14 cellular contexts compared by ENCODE assay signal in the genomic region with DNA sequence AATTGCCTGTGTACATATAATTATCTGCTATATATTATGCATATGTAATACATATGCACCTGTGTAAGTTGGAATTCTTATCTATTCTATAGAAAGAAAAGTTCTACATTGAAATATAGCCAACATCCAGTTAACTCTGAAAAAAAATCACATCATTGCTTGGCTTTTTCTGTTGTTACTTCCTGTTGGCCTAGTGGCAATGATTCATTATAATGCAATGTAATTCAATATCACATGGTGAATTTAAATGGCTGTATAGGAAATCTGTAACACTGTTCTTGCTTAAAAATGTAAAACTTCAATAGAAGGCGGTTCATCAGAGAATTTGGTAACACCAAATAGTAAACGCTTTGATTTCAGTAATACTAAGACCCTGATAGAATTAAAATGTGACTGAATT. TPM values are rescaled to one million over a fixed set of nuclear protein-coding genes. Genes with fewer than 3 reads are reported as not detected.
A peak's percentile ranks its signal among the peaks of the same experiment; 100 is the strongest.
DNase-seq lines count a peak whose midpoint lies in the region; ATAC-seq and TF ChIP-seq lines count a peak whose summit lies in the region.
"Had no signal": no experiment of that assay in that cellular context is flagged by ENCODE, and none has a peak within 500 bp of the region (broad histone marks: within the 10 kb centered on the region; RNA-seq: fewer than 3 reads in every experiment).

No MANE protein-coding gene starts in this region.

- H3K9me3 Mint-ChIP-seq in nephron progenitor cell: no peaks in the 10 kb centered on the region
- H3K9me3 Mint-ChIP-seq in CD4-positive, alpha-beta memory T cell: peaks cover 0 to 2% (median 0%) of the 10 kb centered on the region in 8 donors
- H3K9me3 Mint-ChIP-seq: effector memory CD8-positive, alpha-beta T cell had no signal

- H3K4me3 Mint-ChIP-seq in nephron progenitor cell: no peak overlapping the region
- H3K4me3 Mint-ChIP-seq in CD4-positive, alpha-beta memory T cell: no peak overlapping the region
- H3K4me3 Mint-ChIP-seq: activated naive CD8-positive, alpha-beta T cell treated with anti-CD3 and anti-CD28 coated beads, Interleukin-2, amount 10 ng/mL, durations not matched to agents 7 days and 5 days; effector memory CD8-positive, alpha-beta T cell had no signal

- in situ Hi-C loops in brain microvascular endothelial cell (cut with HindIII; ENCODE audit: low pct_ligation_motif_present, low sequenced_read_pairs): no loop called here

- POLR2A ChIA-PET in CD4-positive, alpha-beta memory T cell (lab: Charles Lee; ENCODE audit: partially characterized antibody): no interaction called here

- no peak for TF ChIP-seq RAD21 in Ishikawa (IDR thresholded peaks at IDR 0.05; ENCODE audit: low read depth)

- H3K4me1 ChIP-seq in CD4-positive, alpha-beta memory T cell (ENCODE audit: insufficient read depth, low read length): no peaks in the 10 kb centered on the region
- no peaks in the 10 kb centered on the region for H3K4me1 ChIP-seq in esophagus squamous epithelium

- H3K4me3 ChIP-seq in brain microvascular endothelial cell (ENCODE audit: low read depth, low read length) (no peak overlapping the region), esophagus squamous epithelium (no peak overlapping the region)
- no peak overlapping the region for H3K4me3 ChIP-seq in CD4-positive, alpha-beta memory T cell (ENCODE audit: low read length in 2 of 2)
- H3K4me3 ChIP-seq: K562 had no signal

- 81 to 83% methylated on average over 2 of the region's 2 CpGs for WGBS in esophagus squamous epithelium, 2 donors

- TF ChIP-seq CTCF in brain microvascular endothelial cell (IDR thresholded peaks at IDR 0.05; ENCODE audit: low read depth, low read length, missing control alignments) (no peak), nephron progenitor cell (IDR thresholded peaks at IDR 0.05) (no peak), esophagus squamous epithelium (IDR thresholded peaks at IDR 0.05) (no peak)

- H3K27me3 ChIP-seq in brain microvascular endothelial cell (replicated peaks): no peaks in the 10 kb centered on the region
- no peaks in the 10 kb centered on the region for H3K27me3 ChIP-seq in CD4-positive, alpha-beta memory T cell (ENCODE audit: insufficient read depth, low read length)
- H3K27me3 ChIP-seq in esophagus squamous epithelium: no peaks in the 10 kb centered on the region

- H3K36me3 Mint-ChIP-seq in nephron progenitor cell (ENCODE audit: low read depth): peaks cover 18% of the 10 kb centered on the region
- H3K36me3 Mint-ChIP-seq in CD4-positive, alpha-beta memory T cell: peaks cover 6 to 14% of the 10 kb centered on the region in 2 donors

- intact Hi-C loops in CD4-positive, alpha-beta memory T cell (cut with micrococcal nuclease): no loop called here
- intact Hi-C loops in esophagus squamous epithelium (cut with DNase I): no loop called here

- TF ChIP-seq EP300 in Ishikawa (IDR thresholded peaks at IDR 0.05; ENCODE audit: borderline replicate concordance): no peak

- peak; percentile 77 for DNase-seq in COLO829 (ENCODE audit: low spot score)
- no peak for DNase-seq in brain microvascular endothelial cell
- peak; percentile 68 for DNase-seq in kidney tubule cell (ENCODE audit: low spot score)
- no peak for DNase-seq in nephron progenitor cell
- DNase-seq in CD4-positive, alpha-beta memory T cell: no peak
- no peak for DNase-seq in esophagus squamous epithelium (lab: John Stamatoyannopoulos, UW)
- DNase-seq: activated CD8-positive, alpha-beta memory T cell treated with anti-CD3 and anti-CD28 coated beads, Interleukin-2, amount 50 U/mL, for 4 hours; activated naive CD8-positive, alpha-beta T cell treated with anti-CD3 and anti-CD28 coated beads, Interleukin-2, amount 10 ng/mL, durations not matched to agents 7 days and 5 days; effector memory CD8-positive, alpha-beta T cell; NCI-H2029 treated with DMSO at 0.1 percent for 48 hours; stimulated activated naive CD4-positive, alpha-beta T cell treated with Interleukin-2 at 50 U/mL for 16 hours had no signal

- TF ChIP-seq POLR2A in esophagus squamous epithelium (IDR thresholded peaks at IDR 0.05): no peak

- no peaks in the 10 kb centered on the region for H3K27me3 Mint-ChIP-seq in nephron progenitor cell (ENCODE audit: low read depth, poor library complexity)
- H3K27me3 Mint-ChIP-seq in CD4-positive, alpha-beta memory T cell: peaks cover 0 to 4% of the 10 kb centered on the region in 2 donors

- H3K36me3 ChIP-seq in brain microvascular endothelial cell (replicated peaks): no peaks in the 10 kb centered on the region
- no peaks in the 10 kb centered on the region for H3K36me3 ChIP-seq in CD4-positive, alpha-beta memory T cell (ENCODE audit: insufficient read depth, low read length)
- H3K36me3 ChIP-seq in esophagus squamous epithelium: peaks cover 0 to 16% (median 0%) of the 10 kb centered on the region in 3 donors

- H3K4me1 Mint-ChIP-seq in nephron progenitor cell: peaks cover 9% of the 10 kb centered on the region
- peaks cover 0 to 1% (median 0%) of the 10 kb centered on the region in 4 donors for H3K4me1 Mint-ChIP-seq in CD4-positive, alpha-beta memory T cell
- H3K4me1 Mint-ChIP-seq: activated naive CD8-positive, alpha-beta T cell treated with anti-CD3 and anti-CD28 coated beads, Interleukin-2, amount 10 ng/mL, durations not matched to agents 7 days and 5 days had no signal

- H3K27ac Mint-ChIP-seq in nephron progenitor cell: no peak overlapping the region
- no peak overlapping the region for H3K27ac Mint-ChIP-seq in CD4-positive, alpha-beta memory T cell
- H3K27ac Mint-ChIP-seq: activated naive CD8-positive, alpha-beta T cell treated with anti-CD3 and anti-CD28 coated beads, Interleukin-2, amount 10 ng/mL, durations not matched to agents 7 days and 5 days; effector memory CD8-positive, alpha-beta T cell had no signal

- no peak for ATAC-seq in HG03196 (IDR thresholded peaks at IDR 0.05; ENCODE audit: unreplicated experiment)
- ATAC-seq: effector memory CD8-positive, alpha-beta T cell; K562 had no signal

- CTCF ChIA-PET in CD4-positive, alpha-beta memory T cell (lab: Charles Lee; ENCODE audit: partially characterized antibody): no interaction called here

- H3K9me3 ChIP-seq in CD4-positive, alpha-beta memory T cell (ENCODE audit: control insufficient read depth in 1 of 2, low read length in 2 of 2): no peaks in the 10 kb centered on the region
- no peaks in the 10 kb centered on the region for H3K9me3 ChIP-seq in esophagus squamous epithelium

- H3K27ac ChIP-seq in brain microvascular endothelial cell (peak overlapping the region; percentile 75), esophagus squamous epithelium (no peak overlapping the region)
- no peak overlapping the region for H3K27ac ChIP-seq in CD4-positive, alpha-beta memory T cell (ENCODE audit: low read depth, low read length)

TF ChIP-seq in Ishikawa, 13 proteins besides CTCF, POLR2A, EP300 and RAD21:
- TF ChIP-seq CREB1 (IDR thresholded peaks at IDR 0.05; ENCODE audit: low read depth) (no peak), TEAD4 (IDR thresholded peaks at IDR 0.05) (peak; percentile 31; the same call in 1 of the 2 replicates)
- TF ChIP-seq, protein P1, sequence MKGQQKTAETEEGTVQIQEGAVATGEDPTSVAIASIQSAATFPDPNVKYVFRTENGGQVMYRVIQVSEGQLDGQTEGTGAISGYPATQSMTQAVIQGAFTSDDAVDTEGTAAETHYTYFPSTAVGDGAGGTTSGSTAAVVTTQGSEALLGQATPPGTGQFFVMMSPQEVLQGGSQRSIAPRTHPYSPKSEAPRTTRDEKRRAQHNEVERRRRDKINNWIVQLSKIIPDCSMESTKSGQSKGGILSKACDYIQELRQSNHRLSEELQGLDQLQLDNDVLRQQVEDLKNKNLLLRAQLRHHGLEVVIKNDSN (IDR thresholded peaks at IDR 0.05): peak; percentile 54

RNA-seq across cellular contexts. Expression of a gene that starts 44.5 kb away (rescaled TPM):
- 10 to 100 TPM; 16.1 to 18.1 TPM for total RNA-seq in CD4-positive, alpha-beta memory T cell
- polyA plus RNA-seq in CD4-positive, alpha-beta memory T cell: 1 to 10 TPM; 1.7 to 2.6 TPM
- 10 to 100 TPM; 12.6 to 35.1 (median 15.8) TPM for total RNA-seq in esophagus squamous epithelium

Comparison
In these comparisons a context has a peak if more than half of its experiments do, and no peak if none do; other contexts are left out.
1. DNase-seq: peak in COLO829 (single experiment) and kidney tubule cell (single experiment); none in brain microvascular endothelial cell (single experiment), nephron progenitor cell (single experiment), CD4-positive, alpha-beta memory T cell (0 of 5) and esophagus squamous epithelium (single experiment).